In genomic region chr21:26130249-26130896, GRCh38 we compare ENCODE assay signal across 13 cellular contexts. TPM values are rescaled to one million over a fixed set of nuclear protein-coding genes. Genes with fewer than 3 reads are reported as not detected.
DNase-seq lines count a peak whose midpoint lies in the region; TF ChIP-seq lines count a peak whose summit lies in the region.
"Had no signal": no experiment of that assay in that cellular context is flagged by ENCODE, and none has a peak within 500 bp of the region (broad histone marks: within the 10 kb centered on the region; RNA-seq: fewer than 3 reads in every experiment).

No MANE protein-coding gene starts in this region.

- no peak overlapping the region for H3K4me3 ChIP-seq in SK-N-MC

- H3K36me3 ChIP-seq in SK-N-MC (ENCODE audit: insufficient read depth, low read length) = peaks cover 9% of the 10 kb centered on the region; the same call in 1 of the 2 replicates

- H3K4me3 Mint-ChIP-seq in mesothelial cell of epicardium = no peak overlapping the region
- H3K4me3 Mint-ChIP-seq in activated CD4-positive, alpha-beta memory T cell treated with anti-CD3 and anti-CD28 coated beads for 36 hours = no peak overlapping the region
- H3K4me3 Mint-ChIP-seq: activated CD8-positive, alpha-beta memory T cell treated with anti-CD3 and anti-CD28 coated beads, Interleukin-2, amount 10 ng/mL, durations not matched to agents 7 days and 5 days; immature natural killer cell had no signal

- intact Hi-C loops in activated CD4-positive, alpha-beta memory T cell treated with anti-CD3 and anti-CD28 coated beads for 36 hours (cut with micrococcal nuclease) = no loop called here

- DNase-seq in EL = peak; percentile 73
- DNase-seq in SK-N-MC (ENCODE audit: low read depth, low spot score) = no peak
- DNase-seq in epithelial cell of prostate (ENCODE audit: low read depth, low spot score) = no peak
- no peak for DNase-seq in mesothelial cell of epicardium (ENCODE audit: low spot score in 2 of 2, unreplicated experiment in 2 of 2)
- no peak for DNase-seq in NCI-H1417 treated with DMSO at 0.1 percent for 48 hours (lab: John Stamatoyannopoulos, UW)
- DNase-seq in activated CD4-positive, alpha-beta memory T cell treated with anti-CD3 and anti-CD28 coated beads for 36 hours = no peak
- no peak for DNase-seq in activated naive CD4-positive, alpha-beta T cell treated with Interleukin-2 at 50 U/mL for 16 hours
- DNase-seq in cerebellum (ENCODE audit: low spot score) = no peak
- DNase-seq: activated CD8-positive, alpha-beta memory T cell treated with anti-CD3 and anti-CD28 coated beads, Interleukin-2, amount 10 ng/mL, durations not matched to agents 7 days and 5 days; activated naive CD4-positive, alpha-beta T cell; immature natural killer cell; NCI-H1048; NCI-H2171 had no signal

- H3K27ac Mint-ChIP-seq in mesothelial cell of epicardium = peak overlapping the region; percentile 32
- H3K27ac Mint-ChIP-seq in activated CD4-positive, alpha-beta memory T cell treated with anti-CD3 and anti-CD28 coated beads for 36 hours = no peak overlapping the region
- H3K27ac Mint-ChIP-seq: activated CD8-positive, alpha-beta memory T cell treated with anti-CD3 and anti-CD28 coated beads, Interleukin-2, amount 10 ng/mL, durations not matched to agents 7 days and 5 days; immature natural killer cell had no signal

- TF ChIP-seq CTCF in mesothelial cell of epicardium (IDR thresholded peaks at IDR 0.05; ENCODE audit: unreplicated experiment) = no peak

- no peaks in the 10 kb centered on the region for H3K9me3 ChIP-seq in SK-N-MC (ENCODE audit: low read depth, low read length)

- H3K36me3 Mint-ChIP-seq in mesothelial cell of epicardium = peaks cover 12% of the 10 kb centered on the region
- no peaks in the 10 kb centered on the region for H3K36me3 Mint-ChIP-seq in activated CD4-positive, alpha-beta memory T cell treated with anti-CD3 and anti-CD28 coated beads for 36 hours
- H3K36me3 Mint-ChIP-seq: immature natural killer cell had no signal

- no peak overlapping the region for H3K9ac ChIP-seq in SK-N-MC (ENCODE audit: insufficient read length)

- H3K27ac ChIP-seq in SK-N-MC = peak overlapping the region; percentile 74
- H3K27ac ChIP-seq in epithelial cell of prostate = peak overlapping the region; percentile 19

- H3K27me3 Mint-ChIP-seq in mesothelial cell of epicardium (ENCODE audit: low read depth) = no peaks in the 10 kb centered on the region
- no peaks in the 10 kb centered on the region for H3K27me3 Mint-ChIP-seq in activated CD4-positive, alpha-beta memory T cell treated with anti-CD3 and anti-CD28 coated beads for 36 hours
- H3K27me3 Mint-ChIP-seq: activated CD8-positive, alpha-beta memory T cell treated with anti-CD3 and anti-CD28 coated beads, Interleukin-2, amount 10 ng/mL, durations not matched to agents 7 days and 5 days had no signal

- H3K4me1 Mint-ChIP-seq in mesothelial cell of epicardium = peaks cover 27% of the 10 kb centered on the region
- H3K4me1 Mint-ChIP-seq in activated CD4-positive, alpha-beta memory T cell treated with anti-CD3 and anti-CD28 coated beads for 36 hours (ENCODE audit: low read depth) = peaks cover 2% of the 10 kb centered on the region
- H3K4me1 Mint-ChIP-seq: activated CD8-positive, alpha-beta memory T cell treated with anti-CD3 and anti-CD28 coated beads, Interleukin-2, amount 10 ng/mL, durations not matched to agents 7 days and 5 days; immature natural killer cell had no signal

- H3K9me3 Mint-ChIP-seq in mesothelial cell of epicardium = no peaks in the 10 kb centered on the region
- no peaks in the 10 kb centered on the region for H3K9me3 Mint-ChIP-seq in activated CD4-positive, alpha-beta memory T cell treated with anti-CD3 and anti-CD28 coated beads for 36 hours

- POLR2A ChIA-PET in activated CD4-positive, alpha-beta memory T cell treated with anti-CD3 and anti-CD28 coated beads for 36 hours (lab: Charles Lee) = no interaction called here

- CTCF ChIA-PET in activated CD4-positive, alpha-beta memory T cell treated with anti-CD3 and anti-CD28 coated beads for 36 hours (lab: Charles Lee) = interaction anchor here (1.1 kb wide), 1 partner anchor 40 kb away, joined by 3 read pairs; the partner anchor contains the start of gene APP

RNA-seq across cellular contexts. Expression of gene APP, which starts 40.2 kb away (rescaled TPM):
- total RNA-seq in mesothelial cell of epicardium (489 to 500 TPM (median 495 TPM) in 3 replicates), cerebellum (407 TPM)
- 10 to 100 TPM; 46.3 to 47.1 TPM for total RNA-seq in activated CD4-positive, alpha-beta memory T cell treated with anti-CD3 and anti-CD28 coated beads for 36 hours
